In the genomic region with DNA sequence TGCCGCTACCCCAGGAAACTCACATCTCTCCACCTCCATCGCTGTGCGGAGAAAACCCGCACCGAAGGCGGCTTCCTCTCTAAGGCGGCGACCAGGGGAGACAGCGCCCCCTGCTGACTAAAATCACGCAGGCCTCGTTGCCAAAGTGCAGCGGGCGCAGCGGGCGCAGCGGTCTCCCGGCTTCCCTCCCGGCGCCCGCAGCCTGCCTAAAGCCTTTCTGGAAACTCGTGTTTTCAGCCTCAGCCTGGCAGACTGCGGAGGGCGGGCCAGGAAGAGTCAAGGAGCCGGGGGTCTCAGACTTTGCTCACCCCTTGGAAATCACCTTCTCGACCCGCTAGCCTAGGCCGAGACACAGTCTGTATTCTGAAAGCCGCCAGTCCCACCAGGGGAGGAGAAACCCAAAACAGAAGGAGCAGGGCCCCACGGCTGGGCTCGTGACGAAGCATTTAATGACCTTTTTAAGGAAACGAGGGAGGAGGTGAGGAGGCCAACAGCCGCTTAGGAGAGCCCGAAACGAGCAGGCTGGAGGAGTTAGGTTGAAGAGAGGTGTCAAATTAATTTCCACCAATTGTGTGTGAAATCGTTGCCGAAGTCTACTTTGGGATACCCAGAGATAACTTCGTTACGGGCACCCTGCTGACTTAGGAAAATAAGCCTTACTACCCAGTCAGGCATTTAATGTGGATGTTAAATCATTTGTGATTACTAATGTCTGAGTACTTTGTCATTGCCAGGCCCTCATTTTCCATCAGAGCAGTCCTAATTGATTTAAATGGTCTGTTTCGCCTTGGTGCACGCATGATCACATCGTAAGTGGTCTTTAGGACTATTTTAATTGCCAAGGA, we compare ENCODE assay signal across 8 cellular contexts. TPM values are rescaled to one million over a fixed set of nuclear protein-coding genes. Genes with fewer than 3 reads are reported as not detected.
A peak's percentile ranks its signal among the peaks of the same experiment; 100 is the strongest.
DNase-seq lines count a peak whose midpoint lies in the region; ATAC-seq and TF ChIP-seq lines count a peak whose summit lies in the region.

No MANE protein-coding gene starts in this region.

- H3K27me3 ChIP-seq in lung (ENCODE audit: control insufficient read depth, insufficient read depth) = peaks cover 32% of the 10 kb centered on the region

- peaks cover 0 to 4% of the 10 kb centered on the region in 2 donors for H3K9me3 ChIP-seq in lung (ENCODE audit: control insufficient read depth in 2 of 2, insufficient read depth in 1 of 2, low read length in 1 of 2)

- peaks cover 77% of the 10 kb centered on the region for H3K27me3 Mint-ChIP-seq in WTC11 (ENCODE audit: low read depth)
- H3K27me3 Mint-ChIP-seq in chondrocyte (ENCODE audit: low read depth) = peaks cover 79% of the 10 kb centered on the region

- no peak overlapping the region for H3K4me3 ChIP-seq in lung

- H3K27ac Mint-ChIP-seq in WTC11 = no peak overlapping the region
- no peak overlapping the region for H3K27ac Mint-ChIP-seq in chondrocyte (ENCODE audit: unreplicated experiment)

- peaks cover 0 to 8% of the 10 kb centered on the region in 2 donors for H3K4me1 ChIP-seq in lung (ENCODE audit: control insufficient read depth in 2 of 2, insufficient read depth in 2 of 2, low read length in 2 of 2)

- H3K9me3 Mint-ChIP-seq in WTC11 = no peaks in the 10 kb centered on the region
- no peaks in the 10 kb centered on the region for H3K9me3 Mint-ChIP-seq in chondrocyte (ENCODE audit: low read depth)

- WGBS in lung, 2 donors = 3 to 6% methylated on average over 42 of the region's 42 CpGs

- H3K36me3 ChIP-seq in lung (ENCODE audit: control insufficient read depth in 2 of 2, insufficient read depth in 2 of 2, low read length in 2 of 2) = no peaks in the 10 kb centered on the region

- H3K4me3 Mint-ChIP-seq in WTC11 = peak overlapping the region; percentile 74
- H3K4me3 Mint-ChIP-seq in chondrocyte (ENCODE audit: unreplicated experiment) = no peak overlapping the region

- ATAC-seq in GM18909 (IDR thresholded peaks at IDR 0.05; ENCODE audit: poor library complexity, unreplicated experiment) (peak; percentile 76), WTC11 (peak; percentile 43), lung (ENCODE audit: insufficient read depth, low FRiP score) (peak; percentile 84), HG02623 (IDR thresholded peaks at IDR 0.05; ENCODE audit: unreplicated experiment) (no peak)

- H3K36me3 Mint-ChIP-seq in WTC11 = no peaks in the 10 kb centered on the region
- H3K36me3 Mint-ChIP-seq in chondrocyte (ENCODE audit: low read depth) = peaks cover 5% of the 10 kb centered on the region

- DNase-seq in 8988T (peak; percentile 77), HT-29 (ENCODE audit: low spot score) (peak; percentile 10), WTC11 (ENCODE audit: low spot score) (peak; percentile 92), chondrocyte (ENCODE audit: low spot score) (no peak), lung (ENCODE audit: low spot score) (peak; percentile 58)
- peak; percentile 21 for DNase-seq in stimulated activated CD8-positive, alpha-beta memory T cell treated with anti-CD3 and anti-CD28 coated beads, Interleukin-12 subunit alpha, Interleukin-12 subunit beta, amount 100 ng/mL, for 24 hours (ENCODE audit: extremely low read depth)

- POLR2A ChIA-PET in WTC11 (lab: Charles Lee) = no interaction called here

- peak; percentile 98 for TF ChIP-seq CTCF in WTC11 (IDR thresholded peaks at IDR 0.05)
- peak; percentile 84 for TF ChIP-seq CTCF in chondrocyte (IDR thresholded peaks at IDR 0.05)
- peak; percentile 25 for TF ChIP-seq CTCF in lung (IDR thresholded peaks at IDR 0.05; ENCODE audit: control extremely low read depth, extremely low read depth)

- CTCF ChIA-PET in WTC11 (lab: Charles Lee) = no interaction called here

- no peak overlapping the region for H3K27ac ChIP-seq in lung (ENCODE audit: low read depth in 1 of 2, low read length in 1 of 2)

- H3K4me1 Mint-ChIP-seq in WTC11 (peaks cover 50% of the 10 kb centered on the region), chondrocyte (ENCODE audit: low read depth) (peaks cover 20% of the 10 kb centered on the region)

TF ChIP-seq in WTC11, 78 proteins besides CTCF, POLR2A, EP300 and RAD21 (continues in another document):
- TF ChIP-seq GABPB1 (CRISPR knock-in tag; IDR thresholded peaks at IDR 0.05) (no peak), SP1 (CRISPR knock-in tag; conservative IDR thresholded peaks at IDR 0.05) (0 out of 2 replicates have a peak, but pooled peaks have one; percentile 10), ZNF423 (CRISPR knock-in tag; IDR thresholded peaks at IDR 0.05) (peak; percentile 41; the same call in 1 of the 2 replicates), TEAD1 (CRISPR knock-in tag; IDR thresholded peaks at IDR 0.05) (0 out of 2 replicates have a peak, but pooled peaks have one; percentile 53), ZNF121 (CRISPR knock-in tag; IDR thresholded peaks at IDR 0.05) (no peak), ZNF671 (CRISPR knock-in tag; IDR thresholded peaks at IDR 0.05) (no peak), EMX1 (CRISPR knock-in tag; IDR thresholded peaks at IDR 0.05) (no peak), ATF1 (CRISPR knock-in tag; IDR thresholded peaks at IDR 0.05) (no peak), ZNF396 (CRISPR knock-in tag; IDR thresholded peaks at IDR 0.05; ENCODE audit: borderline replicate concordance) (no peak), ZSCAN18 (CRISPR knock-in tag; IDR thresholded peaks at IDR 0.05) (no peak)
- TF ChIP-seq, protein P1, sequence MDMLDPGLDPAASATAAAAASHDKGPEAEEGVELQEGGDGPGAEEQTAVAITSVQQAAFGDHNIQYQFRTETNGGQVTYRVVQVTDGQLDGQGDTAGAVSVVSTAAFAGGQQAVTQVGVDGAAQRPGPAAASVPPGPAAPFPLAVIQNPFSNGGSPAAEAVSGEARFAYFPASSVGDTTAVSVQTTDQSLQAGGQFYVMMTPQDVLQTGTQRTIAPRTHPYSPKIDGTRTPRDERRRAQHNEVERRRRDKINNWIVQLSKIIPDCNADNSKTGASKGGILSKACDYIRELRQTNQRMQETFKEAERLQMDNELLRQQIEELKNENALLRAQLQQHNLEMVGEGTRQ (CRISPR knock-in tag; IDR thresholded peaks at IDR 0.05) = no peak
- TF ChIP-seq, protein P2, sequence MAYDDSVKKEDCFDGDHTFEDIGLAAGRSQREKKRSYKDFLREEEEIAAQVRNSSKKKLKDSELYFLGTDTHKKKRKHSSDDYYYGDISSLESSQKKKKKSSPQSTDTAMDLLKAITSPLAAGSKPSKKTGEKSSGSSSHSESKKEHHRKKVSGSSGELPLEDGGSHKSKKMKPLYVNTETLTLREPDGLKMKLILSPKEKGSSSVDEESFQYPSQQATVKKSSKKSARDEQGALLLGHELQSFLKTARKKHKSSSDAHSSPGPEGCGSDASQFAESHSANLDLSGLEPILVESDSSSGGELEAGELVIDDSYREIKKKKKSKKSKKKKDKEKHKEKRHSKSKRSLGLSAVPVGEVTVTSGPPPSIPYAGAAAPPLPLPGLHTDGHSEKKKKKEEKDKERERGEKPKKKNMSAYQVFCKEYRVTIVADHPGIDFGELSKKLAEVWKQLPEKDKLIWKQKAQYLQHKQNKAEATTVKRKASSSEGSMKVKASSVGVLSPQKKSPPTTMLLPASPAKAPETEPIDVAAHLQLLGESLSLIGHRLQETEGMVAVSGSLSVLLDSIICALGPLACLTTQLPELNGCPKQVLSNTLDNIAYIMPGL (CRISPR knock-in tag; IDR thresholded peaks at IDR 0.05) = peak; percentile 87
- TF ChIP-seq, protein P3, sequence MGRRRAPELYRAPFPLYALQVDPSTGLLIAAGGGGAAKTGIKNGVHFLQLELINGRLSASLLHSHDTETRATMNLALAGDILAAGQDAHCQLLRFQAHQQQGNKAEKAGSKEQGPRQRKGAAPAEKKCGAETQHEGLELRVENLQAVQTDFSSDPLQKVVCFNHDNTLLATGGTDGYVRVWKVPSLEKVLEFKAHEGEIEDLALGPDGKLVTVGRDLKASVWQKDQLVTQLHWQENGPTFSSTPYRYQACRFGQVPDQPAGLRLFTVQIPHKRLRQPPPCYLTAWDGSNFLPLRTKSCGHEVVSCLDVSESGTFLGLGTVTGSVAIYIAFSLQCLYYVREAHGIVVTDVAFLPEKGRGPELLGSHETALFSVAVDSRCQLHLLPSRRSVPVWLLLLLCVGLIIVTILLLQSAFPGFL (CRISPR knock-in tag; IDR thresholded peaks at IDR 0.05; ENCODE audit: borderline replicate concordance) = no peak

RNA-seq across cellular contexts. Expression of gene FOXB2, which starts 7.3 kb away (rescaled TPM):
- not detected in 2 replicates for total RNA-seq in HT-29 (2014; rRNA removed; shearing (Covaris generic))
- total RNA-seq in WTC11 (2021) = 0.22 to 0.50 TPM in 2 of 3 replicates, not detected in the other
- not detected in 3 replicates for total RNA-seq in chondrocyte
- not detected for total RNA-seq in lung
- not detected for polyA plus RNA-seq in lung

Comparison
In these comparisons a context has a peak if more than half of its experiments do, and no peak if none do; other contexts are left out.
1. CTCF ChIP-seq: peak in every context shown above with its lines; median percentile 98 in WTC11; 84 in chondrocyte; 25 in lung.